32 cellular contexts compared by ENCODE assay signal in genomic region chr1:53420331-53420730, GRCh38. TPM values are rescaled to one million over a fixed set of nuclear protein-coding genes. Genes with fewer than 3 reads are reported as not detected.
"Had no signal": no experiment of that assay in that cellular context is flagged by ENCODE, and none has a peak within 500 bp of the region (broad histone marks: within the 10 kb centered on the region; RNA-seq: fewer than 3 reads in every experiment).

No MANE protein-coding gene starts in this region.

- ATAC-seq: left colon; left lung; lower lobe of right lung; natural killer cell; right lobe of liver; stimulated activated memory B cell treated with anti-CD40 and anti-IgM and Interleukin-4, amounts not matched to agents 10 μg/mL and 1 μg/mL and 100 μg/mL, for 72 hours; stimulated activated naive CD8-positive, alpha-beta T cell treated with anti-CD3 and anti-CD28 coated beads, Interleukin-15, amount 100 ng/mL, for 72 hours had no signal

- DNase-seq: hypothalamus; immature natural killer cell; kidney; left colon; left lung; lower lobe of right lung; mammary epithelial cell; mesenchymal stem cell; naive B cell; natural killer cell; nephron progenitor cell; occipital lobe; ovary; right lobe of liver; stimulated activated CD4-positive, alpha-beta T cell treated with anti-CD3 and anti-CD28 coated beads, Interleukin-12 subunit alpha, Interleukin-12 subunit beta, amount 100 ng/mL, for 4 hours; stimulated activated CD4-positive, alpha-beta T cell treated with anti-CD3 and anti-CD28 coated beads, Interleukin-15, amount 100 ng/mL, for 24 hours; stimulated activated CD4-positive, alpha-beta T cell treated with anti-CD3 and anti-CD28 coated beads, Interleukin-2, amount 100 ng/mL, for 24 hours; stimulated activated CD4-positive, alpha-beta T cell treated with anti-CD3 and anti-CD28 coated beads, Interleukin-4, amount 100 ng/mL, for 24 hours; stimulated activated naive CD4-positive, alpha-beta T cell treated with Interleukin-2 at 50 U/mL for 16 hours; stimulated activated naive CD8-positive, alpha-beta T cell treated with anti-CD3 and anti-CD28 coated beads, Interleukin-15, amount 100 ng/mL, for 72 hours; substantia nigra; uterus had no signal

RNA-seq across cellular contexts. Expression of gene DMRTB1, which starts 38.9 kb away (rescaled TPM):
- total RNA-seq: kidney, left colon, left lung, liver, lower lobe of right lung, mammary epithelial cell, mononuclear cell, natural killer cell, occipital lobe, ovary, progenitor cell of endocrine pancreas, pulmonary artery endothelial cell, renal cortical epithelial cell, right atrium auricular region, right lobe of liver, temporal lobe, tibial nerve, ureter, uterus had no signal
